ENCODE assay signal across 9 cellular contexts in the genomic region with DNA sequence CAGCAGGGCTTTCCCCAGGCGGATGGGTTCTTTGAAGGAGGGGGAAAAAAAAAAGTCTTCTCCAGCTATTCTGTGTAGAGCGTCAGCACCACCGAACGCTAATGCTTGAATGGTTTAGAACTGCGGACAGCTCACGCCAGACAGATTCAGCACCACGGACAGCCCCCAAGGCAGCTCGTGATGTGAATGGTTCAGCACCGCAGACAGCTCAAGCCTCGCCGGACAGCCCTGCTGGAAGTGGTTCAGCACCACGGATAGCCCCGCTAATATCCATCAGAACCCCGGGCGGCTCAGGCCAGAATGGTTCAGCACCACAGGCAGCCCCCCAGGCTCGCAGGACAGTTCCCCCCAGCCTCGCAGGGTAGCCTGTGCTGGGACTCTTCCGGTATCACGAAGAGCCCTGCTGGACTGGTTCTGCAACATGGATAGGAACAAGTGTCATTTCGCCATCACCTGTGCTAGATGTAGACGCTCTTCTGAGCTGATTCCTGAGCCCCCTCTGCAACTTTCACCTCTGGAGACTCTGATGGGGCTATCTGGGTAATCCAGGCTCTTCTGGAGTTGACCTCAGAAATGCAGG. TPM values are rescaled to one million over a fixed set of nuclear protein-coding genes. Genes with fewer than 3 reads are reported as not detected.
A peak's percentile ranks its signal among the peaks of the same experiment; 100 is the strongest.
DNase-seq lines count a peak whose midpoint lies in the region; TF ChIP-seq lines count a peak whose summit lies in the region.
"Had no signal": no experiment of that assay in that cellular context is flagged by ENCODE, and none has a peak within 500 bp of the region (broad histone marks: within the 10 kb centered on the region; RNA-seq: fewer than 3 reads in every experiment).

No MANE protein-coding gene starts in this region.

- no peaks in the 10 kb centered on the region for H3K36me3 Mint-ChIP-seq in osteocyte (ENCODE audit: unreplicated experiment)
- H3K36me3 Mint-ChIP-seq: IgD-negative memory B cell had no signal

- no peaks in the 10 kb centered on the region for H3K4me1 Mint-ChIP-seq in osteocyte (ENCODE audit: unreplicated experiment)
- H3K4me1 Mint-ChIP-seq: IgD-negative memory B cell had no signal

- no peaks in the 10 kb centered on the region for H3K9me2 ChIP-seq in GM23248 (ENCODE audit: insufficient read depth)
- H3K9me2 ChIP-seq in PC-9 (ENCODE audit: insufficient read depth): no peaks in the 10 kb centered on the region

- CTCF ChIA-PET in PC-9 (lab: Charles Lee): no interaction called here

- no peak overlapping the region for H3K9ac ChIP-seq in GM23248

- H3F3A ChIP-seq in GM23248 (ENCODE audit: insufficient read depth) (no peaks in the 10 kb centered on the region; the same call in 1 of the 2 replicates), PC-9 (ENCODE audit: insufficient read depth, low read depth) (no peaks in the 10 kb centered on the region)

- POLR2A ChIA-PET in PC-9 (lab: Charles Lee; ENCODE audit: unreplicated experiment): no interaction called here

- H3K4me2 ChIP-seq in GM23248 (ENCODE audit: unreplicated experiment) (no peak overlapping the region), PC-9 (no peak overlapping the region)

- no peaks in the 10 kb centered on the region for H3K27me3 Mint-ChIP-seq in osteocyte (ENCODE audit: unreplicated experiment)

- no peak for TF ChIP-seq POLR2A in esophagus squamous epithelium (IDR thresholded peaks at IDR 0.05)

- H3K27ac Mint-ChIP-seq in osteocyte (ENCODE audit: unreplicated experiment): no peak overlapping the region

- H3K4me3 Mint-ChIP-seq in osteocyte (ENCODE audit: unreplicated experiment): no peak overlapping the region

- TF ChIP-seq CTCF in PC-9 (conservative IDR thresholded peaks at IDR 0.05): no peak
- no peak for TF ChIP-seq CTCF in esophagus squamous epithelium (IDR thresholded peaks at IDR 0.05)
- no peak for TF ChIP-seq CTCF in osteocyte (IDR thresholded peaks at IDR 0.05)

- H2AFZ ChIP-seq in GM23248 (no peak overlapping the region), PC-9 (no peak overlapping the region)

- no peaks in the 10 kb centered on the region for H3K4me1 ChIP-seq in GM23248 (ENCODE audit: insufficient read depth)
- H3K4me1 ChIP-seq in PC-9 (replicated peaks; ENCODE audit: insufficient read depth): no peaks in the 10 kb centered on the region
- H3K4me1 ChIP-seq in esophagus squamous epithelium: no peaks in the 10 kb centered on the region

- in situ Hi-C loops in GM23248 (cut with MboI): loop anchor here (25.0 kb wide), 1 partner anchor 601 kb away; no protein-coding TSS in a partner anchor

- no peaks in the 10 kb centered on the region for H3K79me2 ChIP-seq in GM23248 (ENCODE audit: insufficient read depth)
- no peaks in the 10 kb centered on the region for H3K79me2 ChIP-seq in PC-9 (ENCODE audit: low read depth)

- intact Hi-C loops in PC-9 (cut with micrococcal nuclease; ENCODE audit: unreplicated experiment): no loop called here
- intact Hi-C loops in esophagus squamous epithelium (cut with DNase I): no loop called here

- peak; percentile 81 for DNase-seq in GM23248
- DNase-seq in PC-9: peak; percentile 68 to 72
- peak; percentile 25 for DNase-seq in cerebellum (ENCODE audit: low spot score)
- DNase-seq in left kidney (ENCODE audit: low read depth, low spot score): peak; percentile 98
- peak; percentile 64 for DNase-seq in stimulated activated CD8-positive, alpha-beta memory T cell treated with anti-CD3 and anti-CD28 coated beads, Interleukin-4, amount 100 ng/mL, for 48 hours
- DNase-seq in esophagus squamous epithelium (lab: John Stamatoyannopoulos, UW): no peak
- no peak for DNase-seq in NCI-H1930 (lab: John Stamatoyannopoulos, UW)
- DNase-seq in osteocyte (ENCODE audit: extremely low spot score, unreplicated experiment): no peak

- H3K27me3 ChIP-seq in GM23248 (replicated peaks; ENCODE audit: insufficient read depth) (no peaks in the 10 kb centered on the region), PC-9 (ENCODE audit: insufficient read depth, low read depth) (peaks cover 10% of the 10 kb centered on the region), esophagus squamous epithelium (peaks cover 0 to 9% (median 0%) of the 10 kb centered on the region in 4 donors)

- H3K27ac ChIP-seq in GM23248 (no peak overlapping the region), PC-9 (no peak overlapping the region), esophagus squamous epithelium (no peak overlapping the region)

- H3K4me3 ChIP-seq in GM23248: no peak overlapping the region
- no peak overlapping the region for H3K4me3 ChIP-seq in PC-9
- no peak overlapping the region for H3K4me3 ChIP-seq in esophagus squamous epithelium

- H3K9me3 ChIP-seq in GM23248 (ENCODE audit: low read depth) (no peaks in the 10 kb centered on the region), PC-9 (ENCODE audit: insufficient read depth, low read depth) (no peaks in the 10 kb centered on the region; the same call in 1 of the 2 replicates), esophagus squamous epithelium (peaks cover 0 to 81% (median 19%) of the 10 kb centered on the region in 3 donors)

- H3K9me3 Mint-ChIP-seq in osteocyte (ENCODE audit: unreplicated experiment): peaks cover 37% of the 10 kb centered on the region

- no peaks in the 10 kb centered on the region for H3K36me3 ChIP-seq in GM23248 (ENCODE audit: low read depth)
- H3K36me3 ChIP-seq in PC-9 (ENCODE audit: low read depth): no peaks in the 10 kb centered on the region
- H3K36me3 ChIP-seq in esophagus squamous epithelium: no peaks in the 10 kb centered on the region

- BruUV-seq in PC-9 (replicated peaks; lab: Mats Ljungman, UMichigan): no TSS peak

- WGBS in GM23248 (ENCODE audit: low coverage in 1 of 2, low lambda C conversion rate in 2 of 2, missing lambda C conversion rate in 2 of 2), 2 experiments: 18 to 21% methylated on average over 20 of the region's 21 CpGs
- WGBS in esophagus squamous epithelium, 2 donors: 12 to 17% methylated on average over 16 to 19 of the region's 21 CpGs

- H4K20me1 ChIP-seq in GM23248 (ENCODE audit: insufficient read depth) (no peaks in the 10 kb centered on the region), PC-9 (ENCODE audit: insufficient read depth) (no peaks in the 10 kb centered on the region)

RNA-seq across cellular contexts. Expression of gene SMIM17, which starts 4.9 kb away (rescaled TPM):
- total RNA-seq in GM23248 (2014; rRNA removed; shearing (Covaris generic)): 0.43 TPM in 1 of 2 replicates, not detected in the other
- polyA plus RNA-seq in GM23248 (2016; fragmentation: Nextera tagmentation; extraction: Ambion mirVana): not detected in 2 replicates
- total RNA-seq in PC-9 (2021) (0.33 TPM in 1 of 2 replicates, not detected in the other), cerebellum (34.5 TPM), esophagus squamous epithelium (under 1 TPM in 1 of 4 donors, not detected in 3; 0.87 TPM), osteocyte (0.32 and 0.57 TPM in 2 replicates)
- polyA plus RNA-seq: IgD-negative memory B cell had no signal

RNA-seq across cellular contexts. Expression of gene ZNF835, which starts 33.5 kb away (rescaled TPM):
- total RNA-seq in GM23248 (2014; rRNA removed; shearing (Covaris generic)): not detected in 2 replicates
- 0.09 TPM in 1 of 2 replicates, not detected in the other for polyA plus RNA-seq in GM23248 (2016; fragmentation: Nextera tagmentation; extraction: Ambion mirVana)
- total RNA-seq in PC-9 (2021) (not detected in 2 replicates), cerebellum (7.8 TPM), esophagus squamous epithelium (1 to 10 TPM in 2 of 4 donors, under 1 TPM in 2; 0.18 to 3.9 (median 0.87) TPM), osteocyte (not detected in 2 replicates)

RNA-seq across cellular contexts. Expression of gene ZNF71, which starts 43.0 kb away (rescaled TPM):
- total RNA-seq in GM23248 (2014; rRNA removed; shearing (Covaris generic)): 3.4 and 7.9 TPM in 2 replicates
- 6.2 and 6.7 TPM in 2 replicates for polyA plus RNA-seq in GM23248 (2016; fragmentation: Nextera tagmentation; extraction: Ambion mirVana)
- total RNA-seq in PC-9 (2021) (7.1 and 7.2 TPM in 2 replicates), cerebellum (28.8 TPM), esophagus squamous epithelium (1 to 10 TPM; 3.0 to 8.4 (median 3.4) TPM), osteocyte (10.5 and 11.2 TPM in 2 replicates)

Comparison
In these comparisons a context has a peak if more than half of its experiments do, and no peak if none do; other contexts are left out.
1. DNase-seq: peak in GM23248 (single experiment), PC-9 (2 of 2), cerebellum (single experiment), left kidney (single experiment) and stimulated activated CD8-positive, alpha-beta memory T cell treated with anti-CD3 and anti-CD28 coated beads, Interleukin-4, amount 100 ng/mL, for 48 hours (single experiment); none in esophagus squamous epithelium (single experiment), NCI-H1930 (0 of 2) and osteocyte (single experiment).
2. RNA of gene SMIM17, which starts 4.9 kb away (total RNA-seq): 34.5 TPM in cerebellum (single experiment); 0.43 TPM in GM23248, 0.87 TPM in esophagus squamous epithelium, 0.33 TPM in PC-9 and 0.32 to 0.57 TPM in osteocyte; every median in the first group is over 10 times any median in the second.